15 cellular contexts compared by ENCODE assay signal in genomic region chr6:79520534-79520933, GRCh38.
"Had no signal": no experiment of that assay in that cellular context is flagged by ENCODE, and none has a peak within 500 bp of the region (broad histone marks: within the 10 kb centered on the region; RNA-seq: fewer than 3 reads in every experiment).

No MANE protein-coding gene starts in this region.

- H3K27me3 ChIP-seq: colonic mucosa, gastroesophageal sphincter, neutrophil, ovary had no signal

- H3K4me3 ChIP-seq: colonic mucosa, gastroesophageal sphincter, mucosa of descending colon, ovary, smooth muscle cell had no signal

- H3K9me3 ChIP-seq: colonic mucosa, gastroesophageal sphincter, mucosa of descending colon, neutrophil, ovary had no signal

- H3K36me3 ChIP-seq: colonic mucosa, gastroesophageal sphincter, neutrophil, ovary had no signal

- H3K27ac ChIP-seq: colonic mucosa, gastroesophageal sphincter, neutrophil, ovary had no signal

- DNase-seq: colonic mucosa; effector CD4-positive, alpha-beta T cell; endodermal cell; glutamatergic neuron; left colon; mesendoderm; mucosa of descending colon; naive thymus-derived CD8-positive, alpha-beta T cell; ovary; right cardiac atrium; stimulated activated CD4-positive, alpha-beta T cell treated with anti-CD3 and anti-CD28 coated beads, Interleukin-2, amount 100 ng/mL, for 48 hours; stimulated activated naive CD4-positive, alpha-beta T cell treated with Interleukin-2 at 50 U/mL for 16 hours had no signal

- ATAC-seq: gastroesophageal sphincter; left colon; mucosa of descending colon; naive thymus-derived CD8-positive, alpha-beta T cell; right cardiac atrium had no signal

- H3K4me1 ChIP-seq: colonic mucosa had no signal

- H3K4me2 ChIP-seq: smooth muscle cell had no signal
